In the genomic region with DNA sequence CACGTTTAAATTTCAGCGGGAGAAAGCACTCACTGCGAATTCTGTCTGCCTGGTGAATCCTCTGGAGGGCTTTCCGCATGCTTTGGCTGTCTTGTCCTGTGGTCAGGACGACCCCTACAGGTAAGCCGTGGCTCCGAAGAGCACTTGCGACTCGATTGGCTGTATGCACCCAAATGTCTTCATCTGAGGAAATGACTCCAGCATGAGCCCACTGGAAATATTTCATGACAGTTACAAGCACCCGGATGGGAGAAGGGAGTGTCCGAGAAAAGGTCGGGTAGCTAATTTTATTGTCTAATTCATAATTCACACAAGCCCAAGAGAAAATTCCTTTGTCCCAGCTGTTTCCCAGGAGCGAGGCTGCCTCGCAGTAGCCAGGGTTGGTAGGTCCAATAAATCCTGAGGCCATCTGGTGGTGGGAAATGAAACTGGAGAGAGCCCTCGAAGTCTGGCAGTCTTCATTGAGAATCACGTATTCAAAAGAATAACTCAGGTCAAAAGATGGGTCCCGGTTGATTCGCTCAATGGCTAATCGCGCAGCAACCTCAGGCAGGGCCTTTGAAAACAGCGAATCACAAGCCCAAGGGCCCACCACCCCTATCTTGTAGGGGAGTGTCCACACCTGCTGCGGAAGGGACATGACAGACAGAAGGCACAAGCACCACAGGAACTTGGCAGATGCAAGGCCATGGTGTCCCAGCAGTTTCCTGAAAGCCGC, we compare ENCODE assay signal across 8 cellular contexts. TPM values are rescaled to one million over a fixed set of nuclear protein-coding genes. Genes with fewer than 3 reads are reported as not detected.
DNase-seq lines count a peak whose midpoint lies in the region; ATAC-seq and TF ChIP-seq lines count a peak whose summit lies in the region.

No MANE protein-coding gene starts in this region.

- intact Hi-C loops in OCI-LY7 (cut with micrococcal nuclease; ENCODE audit: unreplicated experiment): no loop called here

- H2AFZ ChIP-seq in OCI-LY7 (ENCODE audit: low read length): no peak overlapping the region

- no peaks in the 10 kb centered on the region for H3K4me1 ChIP-seq in OCI-LY7 (ENCODE audit: insufficient read depth, low read length, poor library complexity, severe bottlenecking)

- ATAC-seq in HG03103 (IDR thresholded peaks at IDR 0.05; ENCODE audit: low read depth, unreplicated experiment) (peak; percentile 55), HG03378 (IDR thresholded peaks at IDR 0.05; ENCODE audit: unreplicated experiment) (no peak), GM21528 (IDR thresholded peaks at IDR 0.05; ENCODE audit: low FRiP score, unreplicated experiment) (no peak)

- BruUV-seq in OCI-LY7 (replicated peaks; lab: Mats Ljungman, UMichigan): no TSS peak

- no peaks in the 10 kb centered on the region for H4K20me1 ChIP-seq in OCI-LY7 (ENCODE audit: insufficient read depth, low read length)

- POLR2A ChIA-PET in OCI-LY7 (lab: Charles Lee): interaction anchor here (0.6 kb wide), 1 partner anchor 217 kb away, joined by 4 read pairs; no protein-coding TSS in a partner anchor

- H3K79me2 ChIP-seq in OCI-LY7 (ENCODE audit: insufficient read depth, low read depth, low read length): no peaks in the 10 kb centered on the region

- H3K4me2 ChIP-seq in OCI-LY7 (ENCODE audit: low read length): no peak overlapping the region

- no peaks in the 10 kb centered on the region for H3K9me2 ChIP-seq in OCI-LY7 (ENCODE audit: insufficient read depth, low read length)

- H3K9me3 ChIP-seq in OCI-LY7 (ENCODE audit: low read length): no peaks in the 10 kb centered on the region

- no peak overlapping the region for H3K27ac ChIP-seq in OCI-LY7 (ENCODE audit: low read depth, low read length, poor library complexity, severe bottlenecking)

- TF ChIP-seq CTCF in OCI-LY7 (conservative IDR thresholded peaks at IDR 0.05; ENCODE audit: low read length): peak; percentile 50; the same call in 1 of the 2 replicates
- peak; percentile 49 for TF ChIP-seq CTCF in epithelial cell of proximal tubule (conservative IDR thresholded peaks at IDR 0.05; ENCODE audit: low read depth, low read length)

- H3K4me3 ChIP-seq in OCI-LY7 (ENCODE audit: low read depth, low read length, poor library complexity, severe bottlenecking) (no peak overlapping the region), epithelial cell of proximal tubule (ENCODE audit: low read depth, low read length) (peak overlapping the region; percentile 21)

- H3K36me3 ChIP-seq in OCI-LY7 (ENCODE audit: insufficient read depth, low read length): no peaks in the 10 kb centered on the region

- CTCF ChIA-PET in OCI-LY7 (lab: Charles Lee; ENCODE audit: unreplicated experiment): no interaction called here

- DNase-seq in DMS53 treated with DMSO at 0.1 percent for 48 hours (lab: John Stamatoyannopoulos, UW; ENCODE audit: unreplicated experiment) (peak; percentile 70), OCI-LY7 (ENCODE audit: low spot score) (no peak), epithelial cell of proximal tubule (ENCODE audit: low read depth) (no peak), myocyte (ENCODE audit: low read depth) (peak; percentile 71)
- DNase-seq in activated CD4-positive, CD25-positive, alpha-beta regulatory T cell (lab: John Stamatoyannopoulos, UW): no peak

RNA-seq across cellular contexts. Expression of gene GUCY2F, which starts 6.6 kb away (rescaled TPM):
- not detected in 2 replicates for total RNA-seq in OCI-LY7 (2014; rRNA removed; shearing (Covaris generic))
- total RNA-seq in OCI-LY7 (2022) (not detected in 2 replicates), epithelial cell of proximal tubule (not detected in 2 replicates), myocyte (0.05 and 0.11 TPM in 2 replicates)
- polyA plus RNA-seq in myocyte (2012): not detected

Comparison
In these comparisons a context has a peak if more than half of its experiments do, and no peak if none do; other contexts are left out.
1. DNase-seq: peak in DMS53 treated with DMSO at 0.1 percent for 48 hours (single experiment) and myocyte (single experiment); none in OCI-LY7 (single experiment), epithelial cell of proximal tubule (single experiment) and activated CD4-positive, CD25-positive, alpha-beta regulatory T cell (0 of 4).